ENCODE assay signal across 9 cellular contexts in the genomic region with DNA sequence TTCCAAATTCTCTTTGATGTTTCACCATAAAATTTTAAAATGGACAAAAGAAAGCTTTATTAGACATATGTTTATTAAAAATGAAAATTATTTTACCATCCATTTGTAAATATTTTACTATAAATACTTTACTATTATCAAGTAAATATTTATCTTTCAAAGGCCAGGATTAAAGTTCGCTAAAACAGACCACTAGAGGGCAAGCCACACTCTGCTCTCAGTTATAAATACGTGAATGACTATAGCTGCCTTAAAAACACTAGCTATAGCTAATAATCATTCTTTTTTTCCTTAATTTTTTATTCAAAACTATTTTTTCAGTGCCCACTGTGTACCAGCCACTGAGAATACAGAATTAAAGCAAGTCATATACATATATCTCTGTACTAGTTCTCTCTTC. TPM values are rescaled to one million over a fixed set of nuclear protein-coding genes. Genes with fewer than 3 reads are reported as not detected.
DNase-seq lines count a peak whose midpoint lies in the region; ATAC-seq, FAIRE-seq and TF ChIP-seq lines count a peak whose summit lies in the region.
"Had no signal": no experiment of that assay in that cellular context is flagged by ENCODE, and none has a peak within 500 bp of the region (broad histone marks: within the 10 kb centered on the region; RNA-seq: fewer than 3 reads in every experiment).

No MANE protein-coding gene starts in this region.

- intact Hi-C loops in right lobe of liver (cut with DNase I) (no loop called here), left colon (cut with DNase I, micrococcal nuclease) (no loop called here)
- intact Hi-C loops in activated naive CD4-positive, alpha-beta T cell treated with anti-CD3 and anti-CD28 coated beads for 36 hours (cut with micrococcal nuclease): loop anchor here (5.0 kb wide), 2 partner anchors 92 to 353 kb away; no protein-coding TSS in a partner anchor

- CTCF ChIA-PET in activated naive CD4-positive, alpha-beta T cell treated with anti-CD3 and anti-CD28 coated beads for 36 hours (lab: Charles Lee): interaction anchor here (0.6 kb wide), 1 partner anchor 638 kb away, joined by 5 read pairs; no protein-coding TSS in a partner anchor

- H3K4me3 ChIP-seq in right lobe of liver: no peak overlapping the region

- no peak for DNase-seq in D721Med (ENCODE audit: insufficient read length, low spot score)
- DNase-seq in HT-29 (ENCODE audit: low spot score): peak; percentile 37
- peak; percentile 44 for DNase-seq in amniotic epithelial cell (ENCODE audit: low read depth)
- DNase-seq in right lobe of liver: no peak
- no peak for DNase-seq in NCI-H774 (lab: John Stamatoyannopoulos, UW)
- no peak for DNase-seq in left colon
- DNase-seq in activated naive CD4-positive, alpha-beta T cell treated with anti-CD3 and anti-CD28 coated beads for 36 hours: no peak

- no peak for FAIRE-seq in D721Med (lab: Jason Lieb, UNC)

- no peaks in the 10 kb centered on the region for H3K36me3 Mint-ChIP-seq in activated naive CD4-positive, alpha-beta T cell treated with anti-CD3 and anti-CD28 coated beads for 36 hours (ENCODE audit: low read depth)

- H3K9me3 Mint-ChIP-seq in activated naive CD4-positive, alpha-beta T cell treated with anti-CD3 and anti-CD28 coated beads for 36 hours: no peaks in the 10 kb centered on the region
- H3K9me3 Mint-ChIP-seq: dendritic cell treated with granulocyte-macrophage colony-stimulating factor and Interleukin-4, amounts not matched to agents 40 ng/mL and 50 ng/mL, for 4 days had no signal

- peak; percentile 61 to 82 (median 68) for ATAC-seq in right lobe of liver
- no peak for ATAC-seq in left colon
- no peak for ATAC-seq in GM18520 (IDR thresholded peaks at IDR 0.05; ENCODE audit: unreplicated experiment)

- no peak overlapping the region for H3K4me3 Mint-ChIP-seq in activated naive CD4-positive, alpha-beta T cell treated with anti-CD3 and anti-CD28 coated beads for 36 hours
- H3K4me3 Mint-ChIP-seq: dendritic cell treated with granulocyte-macrophage colony-stimulating factor and Interleukin-4, amounts not matched to agents 40 ng/mL and 50 ng/mL, for 4 days had no signal

- H3K4me1 ChIP-seq in right lobe of liver: peaks cover 0 to 11% (median 0%) of the 10 kb centered on the region in 4 donors

- H3K4me1 Mint-ChIP-seq in activated naive CD4-positive, alpha-beta T cell treated with anti-CD3 and anti-CD28 coated beads for 36 hours (ENCODE audit: low read depth): no peaks in the 10 kb centered on the region

- no peak overlapping the region for H3K27ac Mint-ChIP-seq in activated naive CD4-positive, alpha-beta T cell treated with anti-CD3 and anti-CD28 coated beads for 36 hours
- H3K27ac Mint-ChIP-seq: dendritic cell treated with granulocyte-macrophage colony-stimulating factor and Interleukin-4, amounts not matched to agents 40 ng/mL and 50 ng/mL, for 4 days had no signal

- H3K27me3 ChIP-seq in right lobe of liver: no peaks in the 10 kb centered on the region

- no peaks in the 10 kb centered on the region for H3K36me3 ChIP-seq in right lobe of liver

- H3K27ac ChIP-seq in right lobe of liver: no peak overlapping the region

- 4% methylated on average over 2 of the region's 2 CpGs for WGBS in right lobe of liver (ENCODE audit: insufficient coverage, low coverage, low lambda C conversion rate, missing lambda C conversion rate)

- H3K9me3 ChIP-seq in right lobe of liver: no peaks in the 10 kb centered on the region

- peaks cover 8% of the 10 kb centered on the region for H3K27me3 Mint-ChIP-seq in activated naive CD4-positive, alpha-beta T cell treated with anti-CD3 and anti-CD28 coated beads for 36 hours (ENCODE audit: low read depth)
- H3K27me3 Mint-ChIP-seq: dendritic cell treated with granulocyte-macrophage colony-stimulating factor and Interleukin-4, amounts not matched to agents 40 ng/mL and 50 ng/mL, for 4 days had no signal

- TF ChIP-seq CTCF in D721Med (IDR thresholded peaks at IDR 0.05; ENCODE audit: insufficient read depth, missing control alignments) (peak; percentile 67), right lobe of liver (IDR thresholded peaks at IDR 0.05) (peak in 3 of 4 donors; percentile 66 to 81 (median 78))

- no peak for TF ChIP-seq POLR2A in right lobe of liver (IDR thresholded peaks at IDR 0.05)

RNA-seq across cellular contexts. Expression of gene UNC5C, which starts 38.6 kb away (rescaled TPM):
- total RNA-seq in HT-29 (2014; rRNA removed; shearing (Covaris generic)): not detected in 2 replicates
- total RNA-seq in right lobe of liver (under 1 TPM; 0.50 to 0.71 (median 0.63) TPM), left colon (1 to 10 TPM; 4.0 to 5.9 TPM)
- total RNA-seq in activated naive CD4-positive, alpha-beta T cell treated with anti-CD3 and anti-CD28 coated beads for 36 hours: not detected

Comparison
In these comparisons a context has a peak if more than half of its experiments do, and no peak if none do; other contexts are left out.
1. DNase-seq: peak in HT-29 (single experiment) and amniotic epithelial cell (single experiment); none in D721Med (single experiment), right lobe of liver (0 of 3), NCI-H774 (single experiment), left colon (0 of 2) and activated naive CD4-positive, alpha-beta T cell treated with anti-CD3 and anti-CD28 coated beads for 36 hours (single experiment).
2. ATAC-seq: peak in right lobe of liver (4 of 4); none in left colon (single experiment) and GM18520 (single experiment).